In the genomic region with DNA sequence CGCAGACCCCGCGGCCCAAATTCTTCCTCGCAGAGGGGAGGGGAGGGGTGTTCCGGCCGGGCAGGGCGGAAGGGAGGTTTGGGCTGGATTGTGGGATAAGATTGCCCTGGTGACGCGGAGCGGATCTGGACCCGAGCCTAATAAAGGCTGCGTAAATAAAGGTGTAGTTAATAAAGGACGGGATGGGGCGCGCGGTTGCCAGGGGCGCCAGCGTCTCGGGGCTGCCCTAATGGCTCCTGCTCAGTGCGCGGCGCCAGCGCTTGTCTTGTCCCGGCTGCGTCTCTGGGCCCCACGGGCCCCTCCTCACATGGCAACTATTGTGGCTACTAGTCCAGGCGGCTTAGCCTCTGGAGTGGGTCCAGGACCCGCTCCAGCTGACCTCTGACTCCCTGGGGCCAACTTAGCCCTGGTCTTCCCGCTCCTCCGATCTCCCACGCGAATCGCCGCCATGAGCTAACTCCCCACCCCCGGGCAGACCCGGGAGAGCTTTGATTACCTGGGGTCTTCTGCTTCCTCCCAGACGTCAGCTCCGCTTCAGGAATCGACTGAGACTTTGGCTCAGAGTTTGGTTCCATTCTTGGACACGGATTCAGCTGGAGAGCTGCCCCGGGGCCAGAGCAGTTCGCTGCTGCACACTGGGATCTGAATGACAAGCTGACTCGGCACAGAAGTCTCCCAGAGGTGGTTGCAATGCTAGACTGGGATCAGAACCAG, we compare ENCODE assay signal across 9 cellular contexts. TPM values are rescaled to one million over a fixed set of nuclear protein-coding genes. Genes with fewer than 3 reads are reported as not detected.
DNase-seq lines count a peak whose midpoint lies in the region; ATAC-seq and TF ChIP-seq lines count a peak whose summit lies in the region.
"Had no signal": no experiment of that assay in that cellular context is flagged by ENCODE, and none has a peak within 500 bp of the region (broad histone marks: within the 10 kb centered on the region; RNA-seq: fewer than 3 reads in every experiment).

No MANE protein-coding gene starts in this region.

- H3K4me1 ChIP-seq in mucosa of stomach (ENCODE audit: control insufficient read depth, insufficient read depth, low read length), result peaks cover 10% of the 10 kb centered on the region

- H3K4me3 ChIP-seq in HFF-Myc (replicated peaks; ENCODE audit: low read depth, low read length) (peak overlapping the region; percentile 4; the same call in 1 of the 2 replicates), mucosa of stomach (ENCODE audit: low read length) (peak overlapping the region; percentile 26)

- H3K9me3 ChIP-seq in mucosa of stomach (ENCODE audit: control insufficient read depth, low read length), result no peaks in the 10 kb centered on the region

- ATAC-seq in HG03095 (IDR thresholded peaks at IDR 0.05; ENCODE audit: unreplicated experiment) (no peak), HG03439 (IDR thresholded peaks at IDR 0.05; ENCODE audit: unreplicated experiment) (no peak)

- no peaks in the 10 kb centered on the region for H3K27me3 ChIP-seq in mucosa of stomach (ENCODE audit: control insufficient read depth, insufficient read depth, low read length)

- no peak for TF ChIP-seq CTCF in HFF-Myc (IDR thresholded peaks at IDR 0.05; ENCODE audit: low read depth, low read length, missing control alignments)

- no peaks in the 10 kb centered on the region for H3K36me3 ChIP-seq in mucosa of stomach (ENCODE audit: control insufficient read depth, insufficient read depth, low read length)

- DNase-seq in AG20443 (ENCODE audit: low spot score) (peak; percentile 21), HFF-Myc (ENCODE audit: extremely low read depth, low read depth) (no peak), cerebellum (ENCODE audit: low spot score) (peak; percentile 8), DMS114 treated with DMSO at 0.1 percent for 48 hours (lab: John Stamatoyannopoulos, UW; ENCODE audit: unreplicated experiment) (no peak), cerebellar nuclear complex (lab: John Stamatoyannopoulos, UW) (no peak)

- H3K9ac ChIP-seq in mucosa of stomach (ENCODE audit: low read length), result peak overlapping the region; percentile 52

RNA-seq across cellular contexts. Expression of a gene that starts 36.5 kb away (rescaled TPM):
- 0.45 TPM for total RNA-seq in cerebellum
- total RNA-seq: activated CD8-positive, alpha-beta memory T cell treated with anti-CD3 and anti-CD28 coated beads for 36 hours had no signal

RNA-seq across cellular contexts. Expression of a gene that starts 39.8 kb away (rescaled TPM):
- total RNA-seq in cerebellum, result 18.0 TPM

Comparison
In these comparisons a context has a peak if more than half of its experiments do, and no peak if none do; other contexts are left out.
1. DNase-seq: peak in AG20443 (single experiment) and cerebellum (single experiment); none in HFF-Myc (single experiment), DMS114 treated with DMSO at 0.1 percent for 48 hours (single experiment) and cerebellar nuclear complex (0 of 2).